In the genomic region with DNA sequence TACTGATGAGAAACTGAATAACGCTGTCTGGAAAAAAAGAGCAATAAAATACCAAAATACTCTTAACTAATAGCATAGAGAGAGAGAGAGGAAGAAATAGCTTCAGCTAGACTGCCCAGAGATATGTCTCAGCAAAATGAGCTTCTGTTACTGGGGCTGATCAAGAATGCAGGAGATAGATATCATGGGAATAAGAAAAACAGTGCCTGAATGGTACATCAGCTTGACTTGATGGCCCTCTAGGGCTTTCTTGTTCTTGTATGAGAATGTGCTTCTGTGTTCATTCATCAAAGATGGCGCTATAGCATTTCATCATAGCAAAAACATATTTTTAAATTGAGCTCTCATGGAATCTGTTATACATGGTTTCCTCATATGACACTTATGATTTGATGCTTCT, we compare ENCODE assay signal across 20 cellular contexts.
"Had no signal": no experiment of that assay in that cellular context is flagged by ENCODE, and none has a peak within 500 bp of the region (broad histone marks: within the 10 kb centered on the region; RNA-seq: fewer than 3 reads in every experiment).

No MANE protein-coding gene starts in this region.

- H3K4me3 ChIP-seq: colonic mucosa, esophagus muscularis mucosa, gastroesophageal sphincter, heart left ventricle, hepatocyte, left lung, lower lobe of right lung, mucosa of descending colon had no signal

- H3K9me3 ChIP-seq: colonic mucosa, esophagus muscularis mucosa, gastroesophageal sphincter, lower lobe of right lung, mucosa of descending colon had no signal

- H3K4me2 ChIP-seq: hepatocyte had no signal

- H3K27ac ChIP-seq: colonic mucosa, esophagus muscularis mucosa, foreskin keratinocyte, gastroesophageal sphincter, heart left ventricle, hepatocyte, left lung, lower lobe of right lung had no signal

- DNase-seq: cerebellar nuclear complex; colonic mucosa; cortex of kidney; effector CD8-positive, alpha-beta T cell; foreskin keratinocyte; heart left ventricle; hypothalamus; immature natural killer cell; islet precursor cell; left cardiac atrium; left lung; left ventricle myocardium superior; lower lobe of right lung; mesenchymal stem cell; mucosa of descending colon had no signal

- H3K4me1 ChIP-seq: colonic mucosa, foreskin keratinocyte, gastroesophageal sphincter, left lung had no signal

- H3K36me3 ChIP-seq: colonic mucosa, esophagus muscularis mucosa, gastroesophageal sphincter, heart left ventricle, left lung, lower lobe of right lung had no signal

- H3K79me2 ChIP-seq: hepatocyte had no signal

- FAIRE-seq: endothelial cell of umbilical vein, frontal cortex had no signal

- H3K27me3 ChIP-seq: colonic mucosa, esophagus muscularis mucosa, foreskin keratinocyte, gastroesophageal sphincter, heart left ventricle, hepatocyte, left lung had no signal

- H2AFZ ChIP-seq: hepatocyte had no signal
